9 cellular contexts compared by ENCODE assay signal in the genomic region with DNA sequence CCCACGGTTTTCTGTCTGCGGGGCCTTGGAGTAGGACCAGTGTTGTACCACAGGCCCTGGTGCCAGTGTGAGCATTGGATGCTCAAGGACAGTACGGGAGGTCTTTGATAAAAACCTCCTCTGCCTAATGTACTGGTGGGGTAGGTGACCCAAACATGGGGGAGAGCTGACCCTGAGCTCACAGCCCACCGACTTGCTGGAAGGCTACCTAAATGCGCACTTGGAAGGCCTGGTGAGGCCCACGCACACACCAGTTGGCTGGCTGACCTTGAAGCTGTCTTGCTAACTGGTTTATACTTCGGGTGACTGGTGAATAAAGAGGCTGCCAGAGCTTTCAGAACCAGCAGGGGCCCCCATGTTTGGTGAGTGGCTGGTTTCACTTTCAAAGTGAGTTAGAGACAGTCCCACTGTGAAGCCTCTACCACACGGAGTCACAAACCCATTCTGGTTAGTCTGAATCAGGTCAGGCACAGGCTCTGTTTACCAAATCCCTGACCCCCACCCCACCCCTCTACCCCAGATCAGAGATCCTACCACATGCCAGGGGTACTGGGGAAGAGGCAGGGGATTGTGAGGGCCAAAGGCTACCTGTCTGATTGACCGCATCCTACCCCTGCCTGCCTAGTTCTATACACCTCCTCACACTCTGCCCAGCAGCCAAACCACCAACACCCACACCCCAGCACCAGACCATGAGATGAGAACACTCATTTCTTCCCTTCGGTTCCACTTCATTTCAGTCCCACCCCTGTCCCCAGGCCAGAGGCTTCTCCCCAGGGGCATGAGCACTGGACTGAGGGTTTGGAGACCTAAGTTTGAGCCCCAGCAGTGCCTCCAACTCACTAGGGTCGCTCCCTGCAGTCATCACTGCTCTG. TPM values are rescaled to one million over a fixed set of nuclear protein-coding genes. Genes with fewer than 3 reads are reported as not detected.
DNase-seq lines count a peak whose midpoint lies in the region; ATAC-seq and TF ChIP-seq lines count a peak whose summit lies in the region.
"Had no signal": no experiment of that assay in that cellular context is flagged by ENCODE, and none has a peak within 500 bp of the region (broad histone marks: within the 10 kb centered on the region; RNA-seq: fewer than 3 reads in every experiment).

No MANE protein-coding gene starts in this region.

- dilution Hi-C loops in mammary epithelial cell (cut with HindIII; ENCODE audit: low sequenced_read_pairs): no loop called here

- no peaks in the 10 kb centered on the region for H3K27me3 ChIP-seq in mammary epithelial cell (ENCODE audit: insufficient read depth, low read length)

- H3K27ac ChIP-seq in mammary epithelial cell (ENCODE audit: insufficient read depth, low read depth, low read length): no peak overlapping the region

- peaks cover 5% of the 10 kb centered on the region for H3K9me3 ChIP-seq in mammary epithelial cell (replicated peaks; ENCODE audit: insufficient read depth, low read length)

- H3K9ac ChIP-seq in mammary epithelial cell (ENCODE audit: insufficient read depth, low read length): no peak overlapping the region

- H3K4me1 Mint-ChIP-seq in activated T-helper 1 cell treated with anti-CD3 and anti-CD28 coated beads, Interleukin-12 subunit alpha, Interleukin-12 subunit beta, Interleukin-2, Interleukin-4 antibody, amounts not matched to agents 30 ng/mL and 10 ng/mL and 1 ng/mL, durations not matched to agents 14 hours and 24 hours and 36 hours (ENCODE audit: low read depth): peaks cover 74% of the 10 kb centered on the region

- H2AFZ ChIP-seq in mammary epithelial cell (ENCODE audit: low read depth, low read length): no peak overlapping the region

- H3K9me3 Mint-ChIP-seq in activated T-helper 1 cell treated with anti-CD3 and anti-CD28 coated beads, Interleukin-12 subunit alpha, Interleukin-12 subunit beta, Interleukin-2, Interleukin-4 antibody, amounts not matched to agents 30 ng/mL and 10 ng/mL and 1 ng/mL, durations not matched to agents 14 hours and 24 hours and 36 hours: peaks cover 5% of the 10 kb centered on the region
- H3K9me3 Mint-ChIP-seq: neural crest cell had no signal

- H3K4me2 ChIP-seq in mammary epithelial cell (ENCODE audit: insufficient read depth, low read depth, low read length): no peak overlapping the region

- DNase-seq in activated T-helper 1 cell treated with anti-CD3 and anti-CD28 coated beads, Interleukin-12 subunit alpha, Interleukin-12 subunit beta, Interleukin-2, Interleukin-4 antibody, amounts not matched to agents 30 ng/mL and 10 ng/mL and 1 ng/mL, durations not matched to agents 14 hours and 24 hours and 36 hours (ENCODE audit: low spot score): peak; percentile 76
- peak; percentile 63 for DNase-seq in stimulated activated CD4-positive, alpha-beta T cell treated with anti-CD3 and anti-CD28 coated beads, Interleukin-4, amount 100 ng/mL, for 1 hour
- DNase-seq in NCI-H187 (lab: John Stamatoyannopoulos, UW): no peak
- DNase-seq in SIG-M5 (lab: John Stamatoyannopoulos, UW): no peak
- DNase-seq in mammary epithelial cell: no peak
- DNase-seq in nucleus accumbens (lab: John Stamatoyannopoulos, UW): no peak

- H4K20me1 ChIP-seq in mammary epithelial cell (ENCODE audit: insufficient read depth, low read length): no peaks in the 10 kb centered on the region

- in situ Hi-C loops in mammary epithelial cell (cut with MboI; ENCODE audit: low sequenced_read_pairs in 2 of 2): no loop called here

- TF ChIP-seq CTCF in mammary epithelial cell (conservative IDR thresholded peaks at IDR 0.05 in 1 of 2, IDR thresholded peaks at IDR 0.05 in 1 of 2; ENCODE audit: extremely low read depth in 1 of 2, insufficient read depth in 1 of 2, low read depth in 1 of 2, low read length in 2 of 2): no peak

- H3K36me3 ChIP-seq in mammary epithelial cell (ENCODE audit: insufficient read depth, low read length): no peaks in the 10 kb centered on the region

- intact Hi-C loops in activated T-helper 1 cell treated with anti-CD3 and anti-CD28 coated beads, Interleukin-12 subunit alpha, Interleukin-12 subunit beta, Interleukin-2, Interleukin-4 antibody, amounts not matched to agents 30 ng/mL and 10 ng/mL and 1 ng/mL, durations not matched to agents 14 hours and 24 hours and 36 hours (cut with micrococcal nuclease): loop anchor here (1.0 to 2.0 kb wide), 10 partner anchors 12 to 302 kb away; a partner anchor contains a TSS
- intact Hi-C loops in mammary epithelial cell (cut with micrococcal nuclease): no loop called here

- peaks cover 2% of the 10 kb centered on the region for H3K4me1 ChIP-seq in mammary epithelial cell (ENCODE audit: insufficient read depth, low read length)

- ATAC-seq in GM19452 (IDR thresholded peaks at IDR 0.05; ENCODE audit: unreplicated experiment) (peak; percentile 53), HG03520 (IDR thresholded peaks at IDR 0.05; ENCODE audit: unreplicated experiment) (peak; percentile 34)

- H3K4me3 ChIP-seq in mammary epithelial cell (replicated peaks in 1 of 3; ENCODE audit: insufficient read depth in 1 of 3, low read depth in 2 of 3, low read length in 3 of 3): no peak overlapping the region

- no peaks in the 10 kb centered on the region for H3K36me3 Mint-ChIP-seq in activated T-helper 1 cell treated with anti-CD3 and anti-CD28 coated beads, Interleukin-12 subunit alpha, Interleukin-12 subunit beta, Interleukin-2, Interleukin-4 antibody, amounts not matched to agents 30 ng/mL and 10 ng/mL and 1 ng/mL, durations not matched to agents 14 hours and 24 hours and 36 hours (ENCODE audit: low read depth)

- 68% methylated on average over 9 of the region's 11 CpGs for whole genome bisulfite sequencing in mammary epithelial cell (ENCODE audit: low coverage, missing lambda C conversion rate)

- H3K4me3 Mint-ChIP-seq in activated T-helper 1 cell treated with anti-CD3 and anti-CD28 coated beads, Interleukin-12 subunit alpha, Interleukin-12 subunit beta, Interleukin-2, Interleukin-4 antibody, amounts not matched to agents 30 ng/mL and 10 ng/mL and 1 ng/mL, durations not matched to agents 14 hours and 24 hours and 36 hours: peak overlapping the region; percentile 52
- H3K4me3 Mint-ChIP-seq: neural crest cell had no signal

- BruUV-seq in mammary epithelial cell (replicated peaks; lab: Mats Ljungman, UMichigan): no TSS peak

- CTCF ChIA-PET in mammary epithelial cell (lab: Charles Lee; ENCODE audit: low non-redundant PET): no interaction called here

- H3K27ac Mint-ChIP-seq in activated T-helper 1 cell treated with anti-CD3 and anti-CD28 coated beads, Interleukin-12 subunit alpha, Interleukin-12 subunit beta, Interleukin-2, Interleukin-4 antibody, amounts not matched to agents 30 ng/mL and 10 ng/mL and 1 ng/mL, durations not matched to agents 14 hours and 24 hours and 36 hours: peak overlapping the region; percentile 95

- H3K79me2 ChIP-seq in mammary epithelial cell (ENCODE audit: insufficient read depth, low read length): no peaks in the 10 kb centered on the region

- H3K27me3 Mint-ChIP-seq in activated T-helper 1 cell treated with anti-CD3 and anti-CD28 coated beads, Interleukin-12 subunit alpha, Interleukin-12 subunit beta, Interleukin-2, Interleukin-4 antibody, amounts not matched to agents 30 ng/mL and 10 ng/mL and 1 ng/mL, durations not matched to agents 14 hours and 24 hours and 36 hours (ENCODE audit: insufficient read depth): no peaks in the 10 kb centered on the region

RNA-seq across cellular contexts. Expression of a gene that starts 12.7 kb away (rescaled TPM):
- total RNA-seq in activated T-helper 1 cell treated with anti-CD3 and anti-CD28 coated beads, Interleukin-12 subunit alpha, Interleukin-12 subunit beta, Interleukin-2, Interleukin-4 antibody, amounts not matched to agents 30 ng/mL and 10 ng/mL and 1 ng/mL, durations not matched to agents 14 hours and 24 hours and 36 hours: 273 and 278 TPM in 2 replicates
- under 1 TPM; 0.40 to 0.50 TPM for total RNA-seq in mammary epithelial cell
- polyA plus RNA-seq in mammary epithelial cell: 0.05 TPM
- not detected for polyA minus RNA-seq in mammary epithelial cell

RNA-seq across cellular contexts. Expression of a gene that starts 25.6 kb away (rescaled TPM):
- total RNA-seq in activated T-helper 1 cell treated with anti-CD3 and anti-CD28 coated beads, Interleukin-12 subunit alpha, Interleukin-12 subunit beta, Interleukin-2, Interleukin-4 antibody, amounts not matched to agents 30 ng/mL and 10 ng/mL and 1 ng/mL, durations not matched to agents 14 hours and 24 hours and 36 hours: 4.8 and 4.9 TPM in 2 replicates
- total RNA-seq in mammary epithelial cell: 1 to 10 TPM; 3.3 to 3.7 TPM
- 3.1 TPM for polyA plus RNA-seq in mammary epithelial cell
- 4.7 TPM for polyA minus RNA-seq in mammary epithelial cell

RNA-seq across cellular contexts. Expression of a gene that starts 49.8 kb away (rescaled TPM):
- total RNA-seq in activated T-helper 1 cell treated with anti-CD3 and anti-CD28 coated beads, Interleukin-12 subunit alpha, Interleukin-12 subunit beta, Interleukin-2, Interleukin-4 antibody, amounts not matched to agents 30 ng/mL and 10 ng/mL and 1 ng/mL, durations not matched to agents 14 hours and 24 hours and 36 hours: 2.3 TPM in 2 replicates
- total RNA-seq in mammary epithelial cell: not detected
- not detected for polyA plus RNA-seq in mammary epithelial cell
- not detected for polyA minus RNA-seq in mammary epithelial cell

RNA-seq across cellular contexts. Expression of a gene that starts 52.9 kb away (rescaled TPM):
- 2.3 and 3.3 TPM in 2 replicates for total RNA-seq in activated T-helper 1 cell treated with anti-CD3 and anti-CD28 coated beads, Interleukin-12 subunit alpha, Interleukin-12 subunit beta, Interleukin-2, Interleukin-4 antibody, amounts not matched to agents 30 ng/mL and 10 ng/mL and 1 ng/mL, durations not matched to agents 14 hours and 24 hours and 36 hours
- not detected for total RNA-seq in mammary epithelial cell
- polyA plus RNA-seq in mammary epithelial cell: not detected
- not detected for polyA minus RNA-seq in mammary epithelial cell
- total RNA-seq: neural crest cell had no signal

Comparison
In these comparisons a context has a peak if more than half of its experiments do, and no peak if none do; other contexts are left out.
1. DNase-seq: peak in activated T-helper 1 cell treated with anti-CD3 and anti-CD28 coated beads, Interleukin-12 subunit alpha, Interleukin-12 subunit beta, Interleukin-2, Interleukin-4 antibody, amounts not matched to agents 30 ng/mL and 10 ng/mL and 1 ng/mL, durations not matched to agents 14 hours and 24 hours and 36 hours (single experiment) and stimulated activated CD4-positive, alpha-beta T cell treated with anti-CD3 and anti-CD28 coated beads, Interleukin-4, amount 100 ng/mL, for 1 hour (single experiment); none in NCI-H187 (0 of 2), SIG-M5 (single experiment), mammary epithelial cell (single experiment) and nucleus accumbens (0 of 56).
2. RNA of a gene that starts 12.7 kb away (total RNA-seq): 273 to 278 TPM in activated T-helper 1 cell treated with anti-CD3 and anti-CD28 coated beads, Interleukin-12 subunit alpha, Interleukin-12 subunit beta, Interleukin-2, Interleukin-4 antibody, amounts not matched to agents 30 ng/mL and 10 ng/mL and 1 ng/mL, durations not matched to agents 14 hours and 24 hours and 36 hours; 0.40 to 0.50 TPM in mammary epithelial cell; every median in the first group is over 100 times any median in the second.